18 cellular contexts compared by ENCODE assay signal in genomic region chr4:28449080-28449479, GRCh38.
DNase-seq lines count a peak whose midpoint lies in the region; ATAC-seq, FAIRE-seq and TF ChIP-seq lines count a peak whose summit lies in the region.
"Had no signal": no experiment of that assay in that cellular context is flagged by ENCODE, and none has a peak within 500 bp of the region (broad histone marks: within the 10 kb centered on the region; RNA-seq: fewer than 3 reads in every experiment).

No MANE protein-coding gene starts in this region.

- H3K4me2 ChIP-seq in A549: peak overlapping the region; percentile 55
- H3K4me2 ChIP-seq in SK-N-SH: 0 out of 2 replicates have a peak overlapping the region, but pooled peaks have one; percentile 29
- H3K4me2 ChIP-seq: KMS-11 had no signal

- intact Hi-C loops in mucosa of descending colon (cut with DNase I, micrococcal nuclease): no loop called here
- intact Hi-C loops in lower leg skin (cut with DNase I; ENCODE audit: low total_unique reads): no loop called here

- no peak for FAIRE-seq in A549 (lab: Jason Lieb, UNC)
- FAIRE-seq: D721Med, H1 had no signal

- peaks cover 1% of the 10 kb centered on the region for H3F3A ChIP-seq in SK-N-SH (replicated peaks; ENCODE audit: insufficient read depth)

- TF ChIP-seq CTCF in A549 (IDR thresholded peaks at IDR 0.05) (no peak), HFFc6 (IDR thresholded peaks at IDR 0.05) (no peak), SK-N-SH (IDR thresholded peaks at IDR 0.05) (no peak), mucosa of descending colon (IDR thresholded peaks at IDR 0.05) (no peak), lower leg skin (IDR thresholded peaks at IDR 0.05) (no peak)

- 39% methylated on average over 3 of the region's 3 CpGs for WGBS in A549 (ENCODE audit: missing lambda C conversion rate)
- WGBS in SK-N-SH (ENCODE audit: low lambda C conversion rate): 22% methylated on average over 3 of the region's 3 CpGs
- WGBS in lower leg skin, 2 donors: 71 to 74% methylated on average over 3 of the region's 3 CpGs

- H2AFZ ChIP-seq in SK-N-SH (ENCODE audit: low read depth): peak overlapping the region; percentile 61

- H3K36me3 Mint-ChIP-seq in HFFc6 (ENCODE audit: low read depth): no peaks in the 10 kb centered on the region
- H3K36me3 Mint-ChIP-seq: CD8-positive, alpha-beta T cell had no signal

- H3K4me1 ChIP-seq in A549 (no peaks in the 10 kb centered on the region), SK-N-SH (ENCODE audit: control insufficient read depth in 1 of 2, insufficient read depth in 2 of 2, low read depth in 1 of 2, low read length in 1 of 2) (no peaks in the 10 kb centered on the region), mucosa of descending colon (ENCODE audit: low read depth) (no peaks in the 10 kb centered on the region)

- CTCF ChIA-PET in A549 (lab: Yijun Ruan, JAX) (no interaction called here), SK-N-SH (lab: Yijun Ruan, JAX) (no interaction called here)

- TF ChIP-seq POLR2A in A549 (IDR thresholded peaks at IDR 0.05; ENCODE audit: low read length): no peak
- no peak for TF ChIP-seq POLR2A in lower leg skin (IDR thresholded peaks at IDR 0.05)

- peaks cover 34% of the 10 kb centered on the region for H3K4me1 Mint-ChIP-seq in HFFc6 (ENCODE audit: low read depth)

- ATAC-seq in A549 (no peak), mucosa of descending colon (peak; percentile 31), HG02763 (IDR thresholded peaks at IDR 0.05; ENCODE audit: unreplicated experiment) (no peak)
- ATAC-seq: CD8-positive, alpha-beta T cell had no signal

- H3K9me3 Mint-ChIP-seq in HFFc6: no peaks in the 10 kb centered on the region

- TF ChIP-seq RAD21 in A549 (conservative IDR thresholded peaks at IDR 0.05 in 1 of 2, IDR thresholded peaks at IDR 0.05 in 1 of 2): no peak
- no peak for TF ChIP-seq RAD21 in SK-N-SH (IDR thresholded peaks at IDR 0.05; ENCODE audit: low read length)

- H3K9me3 ChIP-seq in A549 (no peaks in the 10 kb centered on the region), SK-N-SH (no peaks in the 10 kb centered on the region), mucosa of descending colon (peaks cover 2% of the 10 kb centered on the region)

- no peak overlapping the region for H3K9ac ChIP-seq in SK-N-SH
- H3K9ac ChIP-seq: KMS-11 had no signal

- POLR2A ChIA-PET in A549 (lab: Yijun Ruan, JAX) (no interaction called here), SK-N-SH (lab: Yijun Ruan, JAX) (no interaction called here)

- no peak overlapping the region for H3K27ac Mint-ChIP-seq in HFFc6
- H3K27ac Mint-ChIP-seq: CD8-positive, alpha-beta T cell had no signal

- TF ChIP-seq EP300 in A549 (IDR thresholded peaks at IDR 0.05): no peak
- no peak for TF ChIP-seq EP300 in SK-N-SH (IDR thresholded peaks at IDR 0.05; ENCODE audit: borderline replicate concordance in 1 of 2, low read depth in 1 of 2, low read length in 1 of 2)

- no peaks in the 10 kb centered on the region; the same call in 1 of the 2 replicates for H3K27me3 Mint-ChIP-seq in HFFc6 (ENCODE audit: insufficient read depth)

- DNase-seq in A549 (ENCODE audit: low read depth in 1 of 2, low spot score in 1 of 2): no peak
- DNase-seq in HFFc6: no peak
- DNase-seq in SK-N-SH: no peak
- DNase-seq in mucosa of descending colon: peak in 1 of 3 donors; percentile 6
- no peak for DNase-seq in SK-N-DZ (ENCODE audit: low spot score)
- no peak for DNase-seq in lower leg skin (ENCODE audit: low spot score in 2 of 2)
- DNase-seq in Kasumi-1 (lab: John Stamatoyannopoulos, UW): no peak
- DNase-seq: CD8-positive, alpha-beta T cell; NCI-H1417; NCI-H1930; NCI-H510A treated with DMSO at 0.1 percent for 48 hours; NK-92 treated with Interleukin-12 subunit alpha and Interleukin-12 subunit beta, amount 100 ng/mL, for 24 hours; SHP77; SW 1271 had no signal

- H3K79me2 ChIP-seq in SK-N-SH (ENCODE audit: insufficient read depth): no peaks in the 10 kb centered on the region

- H3K4me3 ChIP-seq in A549 (peak overlapping the region; percentile 23; the same call in 1 of the 3 replicates), SK-N-SH (ENCODE audit: low read depth in 2 of 2, low read length in 1 of 2) (peak overlapping the region; percentile 13 to 19; a peak in 2 of 4 replicates), mucosa of descending colon (no peak overlapping the region), lower leg skin (ENCODE audit: low read depth, poor library complexity, severe bottlenecking) (no peak overlapping the region)

- no peaks in the 10 kb centered on the region for H3K36me3 ChIP-seq in SK-N-SH (replicated peaks in 1 of 2; ENCODE audit: control insufficient read depth in 1 of 2, insufficient read depth in 2 of 2, low read length in 1 of 2)
- no peaks in the 10 kb centered on the region for H3K36me3 ChIP-seq in mucosa of descending colon (ENCODE audit: low read depth)

- no peaks in the 10 kb centered on the region for H4K20me1 ChIP-seq in SK-N-SH (ENCODE audit: insufficient read depth)

- H3K9me2 ChIP-seq in SK-N-SH: no peaks in the 10 kb centered on the region

- peak overlapping the region; percentile 46 for H3K4me3 Mint-ChIP-seq in HFFc6
- H3K4me3 Mint-ChIP-seq: CD8-positive, alpha-beta T cell had no signal

- H3K27ac ChIP-seq in A549: no peak overlapping the region
- no peak overlapping the region for H3K27ac ChIP-seq in SK-N-SH (ENCODE audit: low read depth in 2 of 2, low read length in 1 of 2)
- H3K27ac ChIP-seq: KMS-11 had no signal

- H3K27me3 ChIP-seq in SK-N-SH (ENCODE audit: insufficient read depth): no peaks in the 10 kb centered on the region

TF ChIP-seq in A549, 52 proteins besides CTCF, POLR2A, EP300 and RAD21 (continues in another document):
- TF ChIP-seq CBX2 (IDR thresholded peaks at IDR 0.05; ENCODE audit: borderline replicate concordance, low read depth) (no peak), HMGXB4 (CRISPR knock-in tag; IDR thresholded peaks at IDR 0.05; ENCODE audit: borderline replicate concordance) (no peak), PHF8 (IDR thresholded peaks at IDR 0.05; ENCODE audit: borderline replicate concordance, low read depth) (no peak), CHD4 (IDR thresholded peaks at IDR 0.05; ENCODE audit: borderline replicate concordance) (no peak), EHMT2 (IDR thresholded peaks at IDR 0.05; ENCODE audit: low read depth) (no peak), ELK1 (IDR thresholded peaks at IDR 0.05; ENCODE audit: low read depth, low read length) (no peak), HOXB5 (CRISPR knock-in tag; IDR thresholded peaks at IDR 0.05) (no peak)

TF ChIP-seq in SK-N-SH, 30 proteins besides CTCF, POLR2A, EP300 and RAD21:
- TF ChIP-seq TCF12 (IDR thresholded peaks at IDR 0.05) (no peak), PBX3 (IDR thresholded peaks at IDR 0.05) (no peak)

Comparison
In these comparisons a context has a peak if more than half of its experiments do, and no peak if none do; other contexts are left out.
1. H3K4me3 ChIP-seq: peak in A549 (single experiment) and SK-N-SH (2 of 2); none in mucosa of descending colon (single experiment) and lower leg skin (single experiment).